1 cellular context compared by ENCODE assay signal in the genomic region with DNA sequence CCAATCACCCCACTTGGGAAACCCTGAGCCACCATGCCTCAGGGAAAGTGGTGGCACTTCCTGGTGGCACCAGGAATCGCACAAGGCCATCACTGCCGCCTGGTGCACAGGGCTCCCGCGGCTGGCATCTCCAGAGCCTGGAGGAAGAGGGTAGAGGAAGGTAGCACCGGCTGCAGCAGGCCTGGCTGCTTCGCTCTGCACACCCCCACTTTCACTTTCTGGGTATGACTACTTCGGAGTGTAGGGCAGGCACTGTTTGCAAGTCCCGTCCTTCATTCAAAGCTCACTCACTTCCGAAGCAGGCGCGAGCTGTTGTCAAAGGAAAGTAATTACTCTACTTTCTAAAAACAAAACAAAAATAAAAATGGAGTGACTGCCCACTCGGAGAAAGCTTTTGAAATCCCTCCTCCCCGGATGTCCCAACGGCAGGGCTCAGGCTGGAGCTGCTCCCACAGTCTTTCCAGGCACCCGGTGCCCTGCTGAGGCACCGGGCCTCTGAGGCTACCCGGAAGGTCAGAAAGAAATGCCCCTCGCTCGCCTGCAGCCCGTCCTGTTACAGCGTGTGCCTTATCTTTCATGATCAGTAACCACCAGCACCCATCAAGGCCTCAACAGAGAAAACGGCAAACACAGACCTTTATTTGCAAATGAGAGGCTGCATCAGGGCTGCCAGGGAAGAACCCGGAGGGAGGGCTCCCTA.
TF ChIP-seq lines count a peak whose summit lies in the region.

No MANE protein-coding gene starts in this region.

TF ChIP-seq in GM12878, 131 proteins besides CTCF, POLR2A, EP300 and RAD21 (continued from another document and continues in another):
- TF ChIP-seq SP1 (IDR thresholded peaks at IDR 0.05; ENCODE audit: low read depth, low read length) (no peak), FOXM1 (IDR thresholded peaks at IDR 0.05; ENCODE audit: low read depth, low read length) (no peak), MYC (IDR thresholded peaks at IDR 0.05; ENCODE audit: insufficient read depth, insufficient read length, insufficient replicate concordance, low read length, severe bottlenecking) (no peak), FOXK2 (IDR thresholded peaks at IDR 0.05) (no peak), KDM1A (IDR thresholded peaks at IDR 0.05; ENCODE audit: borderline replicate concordance) (no peak), NFIC (IDR thresholded peaks at IDR 0.05; ENCODE audit: low read depth, low read length) (no peak), PAX5 (IDR thresholded peaks at IDR 0.05; ENCODE audit: borderline replicate concordance, low read depth, low read length) (0 out of 2 replicates have a peak, but pooled peaks have one; percentile 33), CREM (IDR thresholded peaks at IDR 0.05; ENCODE audit: low read depth) (no peak), IRF4 (IDR thresholded peaks at IDR 0.05; ENCODE audit: low read depth, low read length) (peak; percentile 93), MYB (IDR thresholded peaks at IDR 0.05; ENCODE audit: borderline replicate concordance, low read depth, low read length) (no peak), BHLHE40 (IDR thresholded peaks at IDR 0.05; ENCODE audit: borderline replicate concordance in 1 of 2, low read depth in 2 of 2, low read length in 1 of 2) (0 out of 4 replicates have a peak, but pooled peaks have one; percentile 14 to 24), BACH1 (IDR thresholded peaks at IDR 0.05; ENCODE audit: borderline replicate concordance) (no peak), POLR2AphosphoS5 (IDR thresholded peaks at IDR 0.05; ENCODE audit: low read length) (peak; percentile 35; the same call in 1 of the 2 replicates), MEF2B (IDR thresholded peaks at IDR 0.05; ENCODE audit: partially characterized antibody, poor library complexity, severe bottlenecking) (no peak), BMI1 (IDR thresholded peaks at IDR 0.05; ENCODE audit: borderline replicate concordance) (no peak), SRF (IDR thresholded peaks at IDR 0.05; ENCODE audit: low read depth in 2 of 2, low read length in 2 of 2) (no peak), HDAC6 (IDR thresholded peaks at IDR 0.05; ENCODE audit: unreplicated experiment) (no peak), ZNF622 (IDR thresholded peaks at IDR 0.05) (no peak), POU2F2 (IDR thresholded peaks at IDR 0.05; ENCODE audit: borderline replicate concordance, low read depth, low read length) (no peak), SPI1 (IDR thresholded peaks at IDR 0.05; ENCODE audit: borderline replicate concordance, insufficient read depth, low read depth, low read length) (no peak), MXI1 (IDR thresholded peaks at IDR 0.05; ENCODE audit: low read depth, low read length) (0 out of 2 replicates have a peak, but pooled peaks have one; percentile 15), RCOR1 (conservative IDR thresholded peaks at IDR 0.05; ENCODE audit: low read depth, low read length) (no peak), PML (IDR thresholded peaks at IDR 0.05; ENCODE audit: low read length) (no peak), SMAD1 (IDR thresholded peaks at IDR 0.05; ENCODE audit: low read depth, partially characterized antibody) (no peak), JUND (IDR thresholded peaks at IDR 0.05; ENCODE audit: low read depth, low read length) (0 out of 2 replicates have a peak, but pooled peaks have one; percentile 26), SUPT20H (IDR thresholded peaks at IDR 0.05; ENCODE audit: borderline replicate concordance, control insufficient read depth, low read depth, low read length) (no peak), STAT1 (conservative IDR thresholded peaks at IDR 0.05) (no peak), ASH2L (IDR thresholded peaks at IDR 0.05; ENCODE audit: borderline replicate concordance, low read depth) (no peak), HCFC1 (IDR thresholded peaks at IDR 0.05; ENCODE audit: low read length) (no peak), SIN3A (IDR thresholded peaks at IDR 0.05; ENCODE audit: low read depth, low read length) (peak; percentile 61; the same call in 1 of the 2 replicates)
- TF ChIP-seq, protein P1, sequence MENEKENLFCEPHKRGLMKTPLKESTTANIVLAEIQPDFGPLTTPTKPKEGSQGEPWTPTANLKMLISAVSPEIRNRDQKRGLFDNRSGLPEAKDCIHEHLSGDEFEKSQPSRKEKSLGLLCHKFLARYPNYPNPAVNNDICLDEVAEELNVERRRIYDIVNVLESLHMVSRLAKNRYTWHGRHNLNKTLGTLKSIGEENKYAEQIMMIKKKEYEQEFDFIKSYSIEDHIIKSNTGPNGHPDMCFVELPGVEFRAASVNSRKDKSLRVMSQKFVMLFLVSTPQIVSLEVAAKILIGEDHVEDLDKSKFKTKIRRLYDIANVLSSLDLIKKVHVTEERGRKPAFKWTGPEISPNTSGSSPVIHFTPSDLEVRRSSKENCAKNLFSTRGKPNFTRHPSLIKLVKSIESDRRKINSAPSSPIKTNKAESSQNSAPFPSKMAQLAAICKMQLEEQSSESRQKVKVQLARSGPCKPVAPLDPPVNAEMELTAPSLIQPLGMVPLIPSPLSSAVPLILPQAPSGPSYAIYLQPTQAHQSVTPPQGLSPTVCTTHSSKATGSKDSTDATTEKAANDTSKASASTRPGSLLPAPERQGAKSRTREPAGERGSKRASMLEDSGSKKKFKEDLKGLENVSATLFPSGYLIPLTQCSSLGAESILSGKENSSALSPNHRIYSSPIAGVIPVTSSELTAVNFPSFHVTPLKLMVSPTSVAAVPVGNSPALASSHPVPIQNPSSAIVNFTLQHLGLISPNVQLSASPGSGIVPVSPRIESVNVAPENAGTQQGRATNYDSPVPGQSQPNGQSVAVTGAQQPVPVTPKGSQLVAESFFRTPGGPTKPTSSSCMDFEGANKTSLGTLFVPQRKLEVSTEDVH (IDR thresholded peaks at IDR 0.05; ENCODE audit: low read depth, partially characterized antibody): no peak
- TF ChIP-seq, protein P2, sequence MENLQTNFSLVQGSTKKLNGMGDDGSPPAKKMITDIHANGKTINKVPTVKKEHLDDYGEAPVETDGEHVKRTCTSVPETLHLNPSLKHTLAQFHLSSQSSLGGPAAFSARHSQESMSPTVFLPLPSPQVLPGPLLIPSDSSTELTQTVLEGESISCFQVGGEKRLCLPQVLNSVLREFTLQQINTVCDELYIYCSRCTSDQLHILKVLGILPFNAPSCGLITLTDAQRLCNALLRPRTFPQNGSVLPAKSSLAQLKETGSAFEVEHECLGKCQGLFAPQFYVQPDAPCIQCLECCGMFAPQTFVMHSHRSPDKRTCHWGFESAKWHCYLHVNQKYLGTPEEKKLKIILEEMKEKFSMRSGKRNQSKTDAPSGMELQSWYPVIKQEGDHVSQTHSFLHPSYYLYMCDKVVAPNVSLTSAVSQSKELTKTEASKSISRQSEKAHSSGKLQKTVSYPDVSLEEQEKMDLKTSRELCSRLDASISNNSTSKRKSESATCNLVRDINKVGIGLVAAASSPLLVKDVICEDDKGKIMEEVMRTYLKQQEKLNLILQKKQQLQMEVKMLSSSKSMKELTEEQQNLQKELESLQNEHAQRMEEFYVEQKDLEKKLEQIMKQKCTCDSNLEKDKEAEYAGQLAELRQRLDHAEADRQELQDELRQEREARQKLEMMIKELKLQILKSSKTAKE (IDR thresholded peaks at IDR 0.05; ENCODE audit: low read depth, poor library complexity, severe bottlenecking): no peak
- TF ChIP-seq, protein P3, sequence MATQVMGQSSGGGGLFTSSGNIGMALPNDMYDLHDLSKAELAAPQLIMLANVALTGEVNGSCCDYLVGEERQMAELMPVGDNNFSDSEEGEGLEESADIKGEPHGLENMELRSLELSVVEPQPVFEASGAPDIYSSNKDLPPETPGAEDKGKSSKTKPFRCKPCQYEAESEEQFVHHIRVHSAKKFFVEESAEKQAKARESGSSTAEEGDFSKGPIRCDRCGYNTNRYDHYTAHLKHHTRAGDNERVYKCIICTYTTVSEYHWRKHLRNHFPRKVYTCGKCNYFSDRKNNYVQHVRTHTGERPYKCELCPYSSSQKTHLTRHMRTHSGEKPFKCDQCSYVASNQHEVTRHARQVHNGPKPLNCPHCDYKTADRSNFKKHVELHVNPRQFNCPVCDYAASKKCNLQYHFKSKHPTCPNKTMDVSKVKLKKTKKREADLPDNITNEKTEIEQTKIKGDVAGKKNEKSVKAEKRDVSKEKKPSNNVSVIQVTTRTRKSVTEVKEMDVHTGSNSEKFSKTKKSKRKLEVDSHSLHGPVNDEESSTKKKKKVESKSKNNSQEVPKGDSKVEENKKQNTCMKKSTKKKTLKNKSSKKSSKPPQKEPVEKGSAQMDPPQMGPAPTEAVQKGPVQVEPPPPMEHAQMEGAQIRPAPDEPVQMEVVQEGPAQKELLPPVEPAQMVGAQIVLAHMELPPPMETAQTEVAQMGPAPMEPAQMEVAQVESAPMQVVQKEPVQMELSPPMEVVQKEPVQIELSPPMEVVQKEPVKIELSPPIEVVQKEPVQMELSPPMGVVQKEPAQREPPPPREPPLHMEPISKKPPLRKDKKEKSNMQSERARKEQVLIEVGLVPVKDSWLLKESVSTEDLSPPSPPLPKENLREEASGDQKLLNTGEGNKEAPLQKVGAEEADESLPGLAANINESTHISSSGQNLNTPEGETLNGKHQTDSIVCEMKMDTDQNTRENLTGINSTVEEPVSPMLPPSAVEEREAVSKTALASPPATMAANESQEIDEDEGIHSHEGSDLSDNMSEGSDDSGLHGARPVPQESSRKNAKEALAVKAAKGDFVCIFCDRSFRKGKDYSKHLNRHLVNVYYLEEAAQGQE (IDR thresholded peaks at IDR 0.05; ENCODE audit: low read depth, low read length): no peak
- TF ChIP-seq, protein P4, sequence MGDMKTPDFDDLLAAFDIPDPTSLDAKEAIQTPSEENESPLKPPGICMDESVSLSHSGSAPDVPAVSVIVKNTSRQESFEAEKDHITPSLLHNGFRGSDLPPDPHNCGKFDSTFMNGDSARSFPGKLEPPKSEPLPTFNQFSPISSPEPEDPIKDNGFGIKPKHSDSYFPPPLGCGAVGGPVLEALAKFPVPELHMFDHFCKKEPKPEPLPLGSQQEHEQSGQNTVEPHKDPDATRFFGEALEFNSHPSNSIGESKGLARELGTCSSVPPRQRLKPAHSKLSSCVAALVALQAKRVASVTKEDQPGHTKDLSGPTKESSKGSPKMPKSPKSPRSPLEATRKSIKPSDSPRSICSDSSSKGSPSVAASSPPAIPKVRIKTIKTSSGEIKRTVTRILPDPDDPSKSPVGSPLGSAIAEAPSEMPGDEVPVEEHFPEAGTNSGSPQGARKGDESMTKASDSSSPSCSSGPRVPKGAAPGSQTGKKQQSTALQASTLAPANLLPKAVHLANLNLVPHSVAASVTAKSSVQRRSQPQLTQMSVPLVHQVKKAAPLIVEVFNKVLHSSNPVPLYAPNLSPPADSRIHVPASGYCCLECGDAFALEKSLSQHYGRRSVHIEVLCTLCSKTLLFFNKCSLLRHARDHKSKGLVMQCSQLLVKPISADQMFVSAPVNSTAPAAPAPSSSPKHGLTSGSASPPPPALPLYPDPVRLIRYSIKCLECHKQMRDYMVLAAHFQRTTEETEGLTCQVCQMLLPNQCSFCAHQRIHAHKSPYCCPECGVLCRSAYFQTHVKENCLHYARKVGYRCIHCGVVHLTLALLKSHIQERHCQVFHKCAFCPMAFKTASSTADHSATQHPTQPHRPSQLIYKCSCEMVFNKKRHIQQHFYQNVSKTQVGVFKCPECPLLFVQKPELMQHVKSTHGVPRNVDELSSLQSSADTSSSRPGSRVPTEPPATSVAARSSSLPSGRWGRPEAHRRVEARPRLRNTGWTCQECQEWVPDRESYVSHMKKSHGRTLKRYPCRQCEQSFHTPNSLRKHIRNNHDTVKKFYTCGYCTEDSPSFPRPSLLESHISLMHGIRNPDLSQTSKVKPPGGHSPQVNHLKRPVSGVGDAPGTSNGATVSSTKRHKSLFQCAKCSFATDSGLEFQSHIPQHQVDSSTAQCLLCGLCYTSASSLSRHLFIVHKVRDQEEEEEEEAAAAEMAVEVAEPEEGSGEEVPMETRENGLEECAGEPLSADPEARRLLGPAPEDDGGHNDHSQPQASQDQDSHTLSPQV (IDR thresholded peaks at IDR 0.05): no peak
- TF ChIP-seq, protein P5, sequence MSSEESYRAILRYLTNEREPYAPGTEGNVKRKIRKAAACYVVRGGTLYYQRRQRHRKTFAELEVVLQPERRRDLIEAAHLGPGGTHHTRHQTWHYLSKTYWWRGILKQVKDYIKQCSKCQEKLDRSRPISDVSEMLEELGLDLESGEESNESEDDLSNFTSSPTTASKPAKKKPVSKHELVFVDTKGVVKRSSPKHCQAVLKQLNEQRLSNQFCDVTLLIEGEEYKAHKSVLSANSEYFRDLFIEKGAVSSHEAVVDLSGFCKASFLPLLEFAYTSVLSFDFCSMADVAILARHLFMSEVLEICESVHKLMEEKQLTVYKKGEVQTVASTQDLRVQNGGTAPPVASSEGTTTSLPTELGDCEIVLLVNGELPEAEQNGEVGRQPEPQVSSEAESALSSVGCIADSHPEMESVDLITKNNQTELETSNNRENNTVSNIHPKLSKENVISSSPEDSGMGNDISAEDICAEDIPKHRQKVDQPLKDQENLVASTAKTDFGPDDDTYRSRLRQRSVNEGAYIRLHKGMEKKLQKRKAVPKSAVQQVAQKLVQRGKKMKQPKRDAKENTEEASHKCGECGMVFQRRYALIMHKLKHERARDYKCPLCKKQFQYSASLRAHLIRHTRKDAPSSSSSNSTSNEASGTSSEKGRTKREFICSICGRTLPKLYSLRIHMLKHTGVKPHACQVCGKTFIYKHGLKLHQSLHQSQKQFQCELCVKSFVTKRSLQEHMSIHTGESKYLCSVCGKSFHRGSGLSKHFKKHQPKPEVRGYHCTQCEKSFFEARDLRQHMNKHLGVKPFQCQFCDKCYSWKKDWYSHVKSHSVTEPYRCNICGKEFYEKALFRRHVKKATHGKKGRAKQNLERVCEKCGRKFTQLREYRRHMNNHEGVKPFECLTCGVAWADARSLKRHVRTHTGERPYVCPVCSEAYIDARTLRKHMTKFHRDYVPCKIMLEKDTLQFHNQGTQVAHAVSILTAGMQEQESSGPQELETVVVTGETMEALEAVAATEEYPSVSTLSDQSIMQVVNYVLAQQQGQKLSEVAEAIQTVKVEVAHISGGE (CRISPR knock-in tag; IDR thresholded peaks at IDR 0.05): no peak
- TF ChIP-seq, protein P6, sequence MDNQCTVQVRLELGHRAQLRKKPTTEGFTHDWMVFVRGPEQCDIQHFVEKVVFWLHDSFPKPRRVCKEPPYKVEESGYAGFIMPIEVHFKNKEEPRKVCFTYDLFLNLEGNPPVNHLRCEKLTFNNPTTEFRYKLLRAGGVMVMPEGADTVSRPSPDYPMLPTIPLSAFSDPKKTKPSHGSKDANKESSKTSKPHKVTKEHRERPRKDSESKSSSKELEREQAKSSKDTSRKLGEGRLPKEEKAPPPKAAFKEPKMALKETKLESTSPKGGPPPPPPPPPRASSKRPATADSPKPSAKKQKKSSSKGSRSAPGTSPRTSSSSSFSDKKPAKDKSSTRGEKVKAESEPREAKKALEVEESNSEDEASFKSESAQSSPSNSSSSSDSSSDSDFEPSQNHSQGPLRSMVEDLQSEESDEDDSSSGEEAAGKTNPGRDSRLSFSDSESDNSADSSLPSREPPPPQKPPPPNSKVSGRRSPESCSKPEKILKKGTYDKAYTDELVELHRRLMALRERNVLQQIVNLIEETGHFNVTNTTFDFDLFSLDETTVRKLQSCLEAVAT (IDR thresholded peaks at IDR 0.05): no peak
- TF ChIP-seq, protein P7, sequence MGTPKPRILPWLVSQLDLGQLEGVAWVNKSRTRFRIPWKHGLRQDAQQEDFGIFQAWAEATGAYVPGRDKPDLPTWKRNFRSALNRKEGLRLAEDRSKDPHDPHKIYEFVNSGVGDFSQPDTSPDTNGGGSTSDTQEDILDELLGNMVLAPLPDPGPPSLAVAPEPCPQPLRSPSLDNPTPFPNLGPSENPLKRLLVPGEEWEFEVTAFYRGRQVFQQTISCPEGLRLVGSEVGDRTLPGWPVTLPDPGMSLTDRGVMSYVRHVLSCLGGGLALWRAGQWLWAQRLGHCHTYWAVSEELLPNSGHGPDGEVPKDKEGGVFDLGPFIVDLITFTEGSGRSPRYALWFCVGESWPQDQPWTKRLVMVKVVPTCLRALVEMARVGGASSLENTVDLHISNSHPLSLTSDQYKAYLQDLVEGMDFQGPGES (IDR thresholded peaks at IDR 0.05): no peak
